1 cellular context compared by ENCODE assay signal in genomic region chr16:391885-392335, GRCh38.
TF ChIP-seq lines count a peak whose summit lies in the region.

No MANE protein-coding gene starts in this region.

TF ChIP-seq in WTC11, 78 proteins besides CTCF, POLR2A, EP300 and RAD21 (continued from another document):
- TF ChIP-seq, protein P1, sequence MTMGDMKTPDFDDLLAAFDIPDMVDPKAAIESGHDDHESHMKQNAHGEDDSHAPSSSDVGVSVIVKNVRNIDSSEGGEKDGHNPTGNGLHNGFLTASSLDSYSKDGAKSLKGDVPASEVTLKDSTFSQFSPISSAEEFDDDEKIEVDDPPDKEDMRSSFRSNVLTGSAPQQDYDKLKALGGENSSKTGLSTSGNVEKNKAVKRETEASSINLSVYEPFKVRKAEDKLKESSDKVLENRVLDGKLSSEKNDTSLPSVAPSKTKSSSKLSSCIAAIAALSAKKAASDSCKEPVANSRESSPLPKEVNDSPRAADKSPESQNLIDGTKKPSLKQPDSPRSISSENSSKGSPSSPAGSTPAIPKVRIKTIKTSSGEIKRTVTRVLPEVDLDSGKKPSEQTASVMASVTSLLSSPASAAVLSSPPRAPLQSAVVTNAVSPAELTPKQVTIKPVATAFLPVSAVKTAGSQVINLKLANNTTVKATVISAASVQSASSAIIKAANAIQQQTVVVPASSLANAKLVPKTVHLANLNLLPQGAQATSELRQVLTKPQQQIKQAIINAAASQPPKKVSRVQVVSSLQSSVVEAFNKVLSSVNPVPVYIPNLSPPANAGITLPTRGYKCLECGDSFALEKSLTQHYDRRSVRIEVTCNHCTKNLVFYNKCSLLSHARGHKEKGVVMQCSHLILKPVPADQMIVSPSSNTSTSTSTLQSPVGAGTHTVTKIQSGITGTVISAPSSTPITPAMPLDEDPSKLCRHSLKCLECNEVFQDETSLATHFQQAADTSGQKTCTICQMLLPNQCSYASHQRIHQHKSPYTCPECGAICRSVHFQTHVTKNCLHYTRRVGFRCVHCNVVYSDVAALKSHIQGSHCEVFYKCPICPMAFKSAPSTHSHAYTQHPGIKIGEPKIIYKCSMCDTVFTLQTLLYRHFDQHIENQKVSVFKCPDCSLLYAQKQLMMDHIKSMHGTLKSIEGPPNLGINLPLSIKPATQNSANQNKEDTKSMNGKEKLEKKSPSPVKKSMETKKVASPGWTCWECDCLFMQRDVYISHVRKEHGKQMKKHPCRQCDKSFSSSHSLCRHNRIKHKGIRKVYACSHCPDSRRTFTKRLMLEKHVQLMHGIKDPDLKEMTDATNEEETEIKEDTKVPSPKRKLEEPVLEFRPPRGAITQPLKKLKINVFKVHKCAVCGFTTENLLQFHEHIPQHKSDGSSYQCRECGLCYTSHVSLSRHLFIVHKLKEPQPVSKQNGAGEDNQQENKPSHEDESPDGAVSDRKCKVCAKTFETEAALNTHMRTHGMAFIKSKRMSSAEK (CRISPR knock-in tag; IDR thresholded peaks at IDR 0.05; ENCODE audit: borderline replicate concordance) = peak; percentile 62; the same call in 1 of the 2 replicates
